ENCODE assay signal across 8 cellular contexts in genomic region chr6:43516697-43517502, GRCh38. TPM values are rescaled to one million over a fixed set of nuclear protein-coding genes. Genes with fewer than 3 reads are reported as not detected.
DNase-seq lines count a peak whose midpoint lies in the region; ATAC-seq and TF ChIP-seq lines count a peak whose summit lies in the region.

TSS of gene POLR1C (plus strand) at chr6:43517089. CDS start at chr6:43517110, 21 bp downstream.
TSS of gene YIPF3 (minus strand) at chr6:43516926. CDS start at chr6:43516807, 119 bp downstream.

- H3K27me3 ChIP-seq in BJ (ENCODE audit: control insufficient read depth, insufficient read depth, low read length) (no peaks in the 10 kb centered on the region), colonic mucosa (no peaks in the 10 kb centered on the region)

- POLR2A ChIA-PET in BJ (lab: Charles Lee) = interaction anchor here (0.6 to 0.9 kb wide), 2 partner anchors 31 to 157 kb away, joined by 3 read pairs; no protein-coding TSS in a partner anchor

- H3K36me3 ChIP-seq in BJ (ENCODE audit: control insufficient read depth, insufficient read depth, low read length) (peaks cover 38% of the 10 kb centered on the region), colonic mucosa (peaks cover 12% of the 10 kb centered on the region)

- H3K4me3 ChIP-seq in BJ (ENCODE audit: low read depth, low read length) (peak within 1 kb of the TSS; percentile 92), colonic mucosa (peak within 1 kb of the TSS; percentile 97)

- H3K9me3 ChIP-seq in colonic mucosa = no peaks in the 10 kb centered on the region

- intact Hi-C loops in colonic mucosa (cut with DNase I) (no loop called here), left colon (cut with DNase I, micrococcal nuclease) (no loop called here)

- peak within 1 kb of the TSS; percentile 89 for H3K27ac ChIP-seq in colonic mucosa

- H3K4me1 ChIP-seq in colonic mucosa = peaks cover 19% of the 10 kb centered on the region

- CTCF ChIA-PET in BJ (lab: Yijun Ruan, JAX) = interaction anchor here (0.8 to 1.9 kb wide), 7 partner anchors 9 to 254 kb away, joined by 3 to 11 read pairs (median 3); no protein-coding TSS in a partner anchor

- peak; percentile 91 for ATAC-seq in HG03460 (IDR thresholded peaks at IDR 0.05; ENCODE audit: unreplicated experiment)
- peak; percentile 94 for ATAC-seq in left colon

- DNase-seq in BJ (ENCODE audit: low read depth) (peak; percentile 85), GM19240 (ENCODE audit: insufficient read length, low spot score) (peak; percentile 97), NCI-H524 treated with DMSO at 0.1 percent for 48 hours (lab: John Stamatoyannopoulos, UW) (peak; percentile 92), colonic mucosa (peak; percentile 98), left colon (peak; percentile 97 to 99)
- peak; percentile 96 to 97 for DNase-seq in activated CD4-positive, alpha-beta T cell treated with anti-CD3 and anti-CD28 coated beads for 4 hours
- peak; percentile 98 for DNase-seq in stimulated activated CD4-positive, alpha-beta T cell treated with anti-CD3 and anti-CD28 coated beads, Interleukin-1b, Interleukin-23, amount 100 ng/mL, for 48 hours

- TF ChIP-seq CTCF in BJ (IDR thresholded peaks at IDR 0.05; ENCODE audit: insufficient read depth, low read depth, low read length) = no peak
- TF ChIP-seq CTCF in colonic mucosa (IDR thresholded peaks at IDR 0.05) = no peak

- H3K9ac ChIP-seq in colonic mucosa (ENCODE audit: low read depth in 2 of 2, low read length in 2 of 2) = peak within 1 kb of the TSS; percentile 82 to 97

RNA-seq across cellular contexts. Expression of gene POLR1C, which starts in this region (rescaled TPM):
- 37.5 and 41.5 TPM in 2 replicates for polyA plus RNA-seq in BJ (2011; rRNA removed)
- polyA minus RNA-seq in BJ (2011; rRNA and poly(A)+ RNA removed) = 12.6 and 25.1 TPM in 2 replicates
- total RNA-seq in colonic mucosa (10 to 100 TPM; 28.1 to 41.8 TPM), left colon (10 to 100 TPM; 19.6 to 26.9 TPM)

RNA-seq across cellular contexts. Expression of gene YIPF3, which starts in this region (rescaled TPM):
- polyA plus RNA-seq in BJ (2011; rRNA removed) = 291 and 355 TPM in 2 replicates
- 242 and 409 TPM in 2 replicates for polyA minus RNA-seq in BJ (2011; rRNA and poly(A)+ RNA removed)
- total RNA-seq in colonic mucosa = 100 to 1,000 TPM; 121 to 129 TPM
- total RNA-seq in left colon = 100 to 1,000 TPM; 113 to 134 TPM

Comparison
In these comparisons a context has a peak if more than half of its experiments do, and no peak if none do; other contexts are left out.
1. Peak in every context shown above with its lines: DNase-seq, ATAC-seq, H3K4me3 ChIP-seq and H3K27ac ChIP-seq.